In genomic region chr1:197140123-197140522, GRCh38 we compare ENCODE assay signal across 15 cellular contexts. TPM values are rescaled to one million over a fixed set of nuclear protein-coding genes. Genes with fewer than 3 reads are reported as not detected.
DNase-seq lines count a peak whose midpoint lies in the region; ATAC-seq and TF ChIP-seq lines count a peak whose summit lies in the region.
"Had no signal": no experiment of that assay in that cellular context is flagged by ENCODE, and none has a peak within 500 bp of the region (broad histone marks: within the 10 kb centered on the region; RNA-seq: fewer than 3 reads in every experiment).

No MANE protein-coding gene starts in this region.

- no peaks in the 10 kb centered on the region for H3K9me3 Mint-ChIP-seq in CD4-positive, alpha-beta memory T cell

- peaks cover 19 to 23% (median 22%) of the 10 kb centered on the region in 4 donors for H3K4me1 Mint-ChIP-seq in CD4-positive, alpha-beta memory T cell

- no peak overlapping the region for H3K4me3 ChIP-seq in CD4-positive, alpha-beta memory T cell (ENCODE audit: low read length in 2 of 2)
- H3K4me3 ChIP-seq in adipocyte (ENCODE audit: low read length): no peak overlapping the region
- H3K4me3 ChIP-seq in fibroblast of the aortic adventitia (ENCODE audit: low read depth, low read length): no peak overlapping the region
- H3K4me3 ChIP-seq: heart right ventricle, testis had no signal

- no peaks in the 10 kb centered on the region for H3K36me3 ChIP-seq in CD4-positive, alpha-beta memory T cell (ENCODE audit: insufficient read depth, low read length)
- H3K36me3 ChIP-seq in adipocyte (ENCODE audit: control insufficient read depth, insufficient read depth, low read length, severe bottlenecking): no peaks in the 10 kb centered on the region
- H3K36me3 ChIP-seq: heart right ventricle had no signal

- ATAC-seq in HG03520 (IDR thresholded peaks at IDR 0.05; ENCODE audit: unreplicated experiment) (no peak), left cardiac atrium (no peak), GM18519 (IDR thresholded peaks at IDR 0.05; ENCODE audit: low FRiP score, unreplicated experiment) (no peak)
- ATAC-seq: activated CD8-positive, alpha-beta T cell treated with anti-CD3 and anti-CD28 coated beads, Interleukin-2, amount 10 ng/mL, durations not matched to agents 7 days and 5 days; heart right ventricle had no signal

- CTCF ChIA-PET in CD4-positive, alpha-beta memory T cell (lab: Charles Lee; ENCODE audit: partially characterized antibody): no interaction called here

- intact Hi-C loops in CD4-positive, alpha-beta memory T cell (cut with micrococcal nuclease): no loop called here
- intact Hi-C loops in left cardiac atrium (cut with DNase I) (no loop called here), posterior vena cava (cut with DNase I) (no loop called here)

- H3K27me3 ChIP-seq in CD4-positive, alpha-beta memory T cell (ENCODE audit: insufficient read depth, low read length): no peaks in the 10 kb centered on the region
- no peaks in the 10 kb centered on the region for H3K27me3 ChIP-seq in adipocyte (replicated peaks; ENCODE audit: control insufficient read depth, insufficient read depth, low read length)
- H3K27me3 ChIP-seq: testis had no signal

- H3K27ac Mint-ChIP-seq in CD4-positive, alpha-beta memory T cell: no peak overlapping the region
- H3K27ac Mint-ChIP-seq: activated CD8-positive, alpha-beta T cell treated with anti-CD3 and anti-CD28 coated beads, Interleukin-2, amount 10 ng/mL, durations not matched to agents 7 days and 5 days; B cell had no signal

- no peaks in the 10 kb centered on the region for H3K36me3 Mint-ChIP-seq in CD4-positive, alpha-beta memory T cell

- POLR2A ChIA-PET in CD4-positive, alpha-beta memory T cell (lab: Charles Lee; ENCODE audit: partially characterized antibody): no interaction called here

- H3K27me3 Mint-ChIP-seq in CD4-positive, alpha-beta memory T cell: peaks cover 0 to 3% of the 10 kb centered on the region in 2 donors

- no peaks in the 10 kb centered on the region for H3K9me3 ChIP-seq in CD4-positive, alpha-beta memory T cell (ENCODE audit: control insufficient read depth in 1 of 2, low read length in 2 of 2)
- H3K9me3 ChIP-seq in adipocyte (ENCODE audit: control insufficient read depth, low read length): no peaks in the 10 kb centered on the region
- H3K9me3 ChIP-seq: heart right ventricle, testis had no signal

- peak overlapping the region in 2 of 8 donors; percentile 8 to 29 for H3K4me3 Mint-ChIP-seq in CD4-positive, alpha-beta memory T cell
- H3K4me3 Mint-ChIP-seq: activated CD8-positive, alpha-beta T cell treated with anti-CD3 and anti-CD28 coated beads, Interleukin-2, amount 10 ng/mL, durations not matched to agents 7 days and 5 days; B cell had no signal

- peaks cover 31% of the 10 kb centered on the region for H3K4me1 ChIP-seq in CD4-positive, alpha-beta memory T cell (ENCODE audit: insufficient read depth, low read length)
- H3K4me1 ChIP-seq in adipocyte (ENCODE audit: control insufficient read depth, insufficient read depth, low read length): peaks cover 3% of the 10 kb centered on the region
- H3K4me1 ChIP-seq: testis had no signal

- DNase-seq in CD4-positive, alpha-beta memory T cell: no peak
- DNase-seq in HCEC 1CT (peak; percentile 37), adipocyte (ENCODE audit: low read depth) (peak; percentile 14), fibroblast of the aortic adventitia (ENCODE audit: low read depth) (peak; percentile 57), left cardiac atrium (no peak), posterior vena cava (ENCODE audit: low spot score) (no peak)
- DNase-seq: activated CD8-positive, alpha-beta T cell treated with anti-CD3 and anti-CD28 coated beads, Interleukin-2, amount 10 ng/mL, durations not matched to agents 7 days and 5 days; caudate nucleus; heart right ventricle; NCI-H187 treated with DMSO at 0.1 percent for 48 hours; stimulated activated CD4-positive, alpha-beta T cell treated with anti-CD3 and anti-CD28 coated beads, Interleukin-1b, Interleukin-23, amount 100 ng/mL, for 48 hours; testis had no signal

- H3K27ac ChIP-seq in CD4-positive, alpha-beta memory T cell (ENCODE audit: low read depth, low read length): peak overlapping the region; percentile 1
- H3K27ac ChIP-seq: heart right ventricle, testis had no signal

- no peak overlapping the region for H3K9ac ChIP-seq in adipocyte (ENCODE audit: low read length)

- TF ChIP-seq CTCF in fibroblast of the aortic adventitia (IDR thresholded peaks at IDR 0.05; ENCODE audit: insufficient read depth, low read length): no peak

RNA-seq across cellular contexts. Expression of gene ASPM, which starts 6.3 kb away (rescaled TPM):
- total RNA-seq in CD4-positive, alpha-beta memory T cell: under 1 TPM; 0.30 to 0.38 TPM
- polyA plus RNA-seq in CD4-positive, alpha-beta memory T cell: under 1 TPM in 1 of 2 donors, not detected in 1; 0.01 TPM
- total RNA-seq in fibroblast of the aortic adventitia (ENCODE audit: low replicate concordance) (7.5 and 52.4 TPM in 2 replicates), left cardiac atrium (under 1 TPM; 0.13 to 0.53 TPM), posterior vena cava (under 1 TPM; 0.14 to 0.37 TPM)

Comparison
In these comparisons a context has a peak if more than half of its experiments do, and no peak if none do; other contexts are left out.
1. DNase-seq: peak in HCEC 1CT (single experiment), adipocyte (single experiment) and fibroblast of the aortic adventitia (single experiment); none in CD4-positive, alpha-beta memory T cell (0 of 5), left cardiac atrium (single experiment) and posterior vena cava (single experiment).